29 cellular contexts compared by ENCODE assay signal in genomic region chr5:42090162-42090561, GRCh38.
"Had no signal": no experiment of that assay in that cellular context is flagged by ENCODE, and none has a peak within 500 bp of the region (broad histone marks: within the 10 kb centered on the region; RNA-seq: fewer than 3 reads in every experiment).

No MANE protein-coding gene starts in this region.

- H3K4me3 Mint-ChIP-seq: activated CD4-positive, alpha-beta T cell treated with anti-CD3 and anti-CD28 coated beads, Interleukin-2, amount 10 ng/mL, durations not matched to agents 24 days and 14 days; activated CD8-positive, alpha-beta T cell treated with anti-CD3 and anti-CD28 coated beads for 36 hours; activated naive CD8-positive, alpha-beta T cell treated with anti-CD3 and anti-CD28 coated beads, Interleukin-2, amount 10 ng/mL, durations not matched to agents 7 days and 5 days; activated T-helper 1 cell treated with anti-CD3 and anti-CD28 coated beads, Interleukin-12 subunit alpha, Interleukin-12 subunit beta, Interleukin-2, Interleukin-4 antibody, amounts not matched to agents 30 ng/mL and 10 ng/mL and 1 ng/mL, durations not matched to agents 14 hours and 24 hours and 36 hours; T-helper 1 cell treated with Interleukin-12 subunit alpha and Interleukin-12 subunit beta and Interleukin-4 antibody, amounts not matched to agents 30 μg/mL and 1 μg/mL, for 36 hours; T-helper 2 cell treated with Interferon-gamma antibody and Interleukin-4, amounts not matched to agents 5 μg/mL and 100 μg/mL, for 36 hours had no signal

- H3K36me3 Mint-ChIP-seq: activated naive CD8-positive, alpha-beta T cell treated with anti-CD3 and anti-CD28 coated beads, Interleukin-2, amount 10 ng/mL, durations not matched to agents 7 days and 5 days had no signal

- H3K9me3 ChIP-seq: body of pancreas, breast epithelium, Peyer's patch, SJSA1, SK-N-SH had no signal

- H3K36me3 ChIP-seq: breast epithelium, Peyer's patch, SJSA1 had no signal

- H3K27me3 Mint-ChIP-seq: activated CD4-positive, alpha-beta T cell treated with anti-CD3 and anti-CD28 coated beads, Interleukin-2, amount 10 ng/mL, durations not matched to agents 24 days and 14 days; activated CD8-positive, alpha-beta T cell treated with anti-CD3 and anti-CD28 coated beads for 36 hours; activated naive CD8-positive, alpha-beta T cell treated with anti-CD3 and anti-CD28 coated beads, Interleukin-2, amount 10 ng/mL, durations not matched to agents 7 days and 5 days had no signal

- H3K4me2 ChIP-seq: SK-N-SH had no signal

- H3K27ac Mint-ChIP-seq: activated CD4-positive, alpha-beta T cell treated with anti-CD3 and anti-CD28 coated beads, Interleukin-2, amount 10 ng/mL, durations not matched to agents 24 days and 14 days; activated CD8-positive, alpha-beta T cell treated with anti-CD3 and anti-CD28 coated beads for 36 hours; activated naive CD8-positive, alpha-beta T cell treated with anti-CD3 and anti-CD28 coated beads, Interleukin-2, amount 10 ng/mL, durations not matched to agents 7 days and 5 days; activated T-helper 1 cell treated with anti-CD3 and anti-CD28 coated beads, Interleukin-12 subunit alpha, Interleukin-12 subunit beta, Interleukin-2, Interleukin-4 antibody, amounts not matched to agents 30 ng/mL and 10 ng/mL and 1 ng/mL, durations not matched to agents 14 hours and 24 hours and 36 hours; T-helper 1 cell treated with Interleukin-12 subunit alpha and Interleukin-12 subunit beta and Interleukin-4 antibody, amounts not matched to agents 30 μg/mL and 1 μg/mL, for 36 hours; T-helper 2 cell treated with Interferon-gamma antibody and Interleukin-4, amounts not matched to agents 5 μg/mL and 100 μg/mL, for 36 hours had no signal

- ATAC-seq: activated CD8-positive, alpha-beta T cell treated with anti-CD3 and anti-CD28 coated beads for 36 hours; body of pancreas; K562 had no signal

- H3K4me1 Mint-ChIP-seq: activated CD4-positive, alpha-beta T cell treated with anti-CD3 and anti-CD28 coated beads, Interleukin-2, amount 10 ng/mL, durations not matched to agents 24 days and 14 days; activated naive CD8-positive, alpha-beta T cell treated with anti-CD3 and anti-CD28 coated beads, Interleukin-2, amount 10 ng/mL, durations not matched to agents 7 days and 5 days had no signal

- H3K4me1 ChIP-seq: body of pancreas, breast epithelium, Peyer's patch, SJSA1 had no signal

- H3K9me3 Mint-ChIP-seq: activated CD4-positive, alpha-beta T cell treated with anti-CD3 and anti-CD28 coated beads, Interleukin-2, amount 10 ng/mL, durations not matched to agents 24 days and 14 days; activated CD8-positive, alpha-beta T cell treated with anti-CD3 and anti-CD28 coated beads for 36 hours; activated naive CD8-positive, alpha-beta T cell treated with anti-CD3 and anti-CD28 coated beads, Interleukin-2, amount 10 ng/mL, durations not matched to agents 7 days and 5 days; activated T-helper 1 cell treated with anti-CD3 and anti-CD28 coated beads, Interleukin-12 subunit alpha, Interleukin-12 subunit beta, Interleukin-2, Interleukin-4 antibody, amounts not matched to agents 30 ng/mL and 10 ng/mL and 1 ng/mL, durations not matched to agents 14 hours and 24 hours and 36 hours; T-helper 1 cell treated with Interleukin-12 subunit alpha and Interleukin-12 subunit beta and Interleukin-4 antibody, amounts not matched to agents 30 μg/mL and 1 μg/mL, for 36 hours; T-helper 2 cell treated with Interferon-gamma antibody and Interleukin-4, amounts not matched to agents 5 μg/mL and 100 μg/mL, for 36 hours had no signal

- H3K9ac ChIP-seq: SK-N-SH had no signal

- DNase-seq: activated CD4-positive, alpha-beta T cell treated with anti-CD3 and anti-CD28 coated beads, Interleukin-2, amount 10 ng/mL, durations not matched to agents 24 days and 14 days; activated CD4-positive, alpha-beta T cell treated with anti-CD3 and anti-CD28 coated beads, Interleukin-2, amount 50 U/mL, for 4 hours; activated CD8-positive, alpha-beta T cell treated with anti-CD3 and anti-CD28 coated beads for 36 hours; activated effector memory CD4-positive, alpha-beta T cell treated with Interleukin-2 at 50 U/mL for 16 hours; activated naive CD4-positive, alpha-beta T cell treated with anti-CD3 and anti-CD28 coated beads, Interleukin-2, amount 50 U/mL, for 16 hours; activated naive CD8-positive, alpha-beta T cell treated with anti-CD3 and anti-CD28 coated beads, Interleukin-2, amount 10 ng/mL, durations not matched to agents 7 days and 5 days; body of pancreas; caudate nucleus; cerebellar nuclear complex; NCI-H1105; NCI-H1417 treated with DMSO at 0.1 percent for 48 hours; NCI-H1694; NCI-H1930; NCI-H2081 treated with DMSO at 0.1 percent for 48 hours; NCI-H226; NCI-H446 treated with DMSO at 0.1 percent for 48 hours; NCI-H524; Peyer's patch; RPMI8226; SHP77 treated with DMSO at 0.1 percent for 48 hours; SK-N-SH had no signal

- H3K27me3 ChIP-seq: body of pancreas, breast epithelium, Peyer's patch, SJSA1 had no signal

- H3K27ac ChIP-seq: body of pancreas, breast epithelium, Peyer's patch, SJSA1 had no signal

- FAIRE-seq: astrocyte, K562, TTC549 had no signal

- H3K4me3 ChIP-seq: body of pancreas, breast epithelium, K562, Peyer's patch, SJSA1 had no signal
